9 cellular contexts compared by ENCODE assay signal in the genomic region with DNA sequence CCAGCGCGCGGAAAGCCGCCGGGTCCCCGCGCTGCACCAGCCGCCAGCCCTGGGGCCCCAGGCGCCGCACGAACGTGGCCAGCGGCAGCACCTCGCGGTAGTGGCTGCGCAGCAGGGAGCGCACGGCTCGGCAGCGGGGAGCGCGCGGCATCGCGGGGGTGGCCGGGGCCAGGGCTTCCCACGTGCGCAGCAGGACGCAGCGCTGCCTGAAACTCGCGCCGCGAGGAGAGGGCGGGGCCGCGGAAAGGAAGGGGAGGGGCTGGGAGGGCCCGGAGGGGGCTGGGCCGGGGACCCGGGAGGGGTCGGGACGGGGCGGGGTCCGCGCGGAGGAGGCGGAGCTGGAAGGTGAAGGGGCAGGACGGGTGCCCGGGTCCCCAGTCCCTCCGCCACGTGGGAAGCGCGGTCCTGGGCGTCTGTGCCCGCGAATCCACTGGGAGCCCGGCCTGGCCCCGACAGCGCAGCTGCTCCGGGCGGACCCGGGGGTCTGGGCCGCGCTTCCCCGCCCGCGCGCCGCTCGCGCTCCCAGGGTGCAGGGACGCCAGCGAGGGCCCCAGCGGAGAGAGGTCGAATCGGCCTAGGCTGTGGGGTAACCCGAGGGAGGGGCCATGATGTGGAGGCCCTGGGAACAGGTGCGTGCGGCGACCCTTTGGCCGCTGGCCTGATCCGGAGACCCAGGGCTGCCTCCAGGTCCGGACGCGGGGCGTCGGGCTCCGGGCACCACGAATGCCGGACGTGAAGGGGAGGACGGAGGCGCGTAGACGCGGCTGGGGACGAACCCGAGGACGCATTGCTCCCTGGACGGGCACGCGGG. TPM values are rescaled to one million over a fixed set of nuclear protein-coding genes. Genes with fewer than 3 reads are reported as not detected.
A peak's percentile ranks its signal among the peaks of the same experiment; 100 is the strongest.
DNase-seq lines count a peak whose midpoint lies in the region; ATAC-seq lines count a peak whose summit lies in the region.
"Had no signal": no experiment of that assay in that cellular context is flagged by ENCODE, and none has a peak within 500 bp of the region (broad histone marks: within the 10 kb centered on the region; RNA-seq: fewer than 3 reads in every experiment).

A gene (minus strand): TSS at position 230 of the 811 bp plus-strand sequence. CDS start 79 bp downstream, at position 151.

- ATAC-seq in left ventricle myocardium superior (no peak), HG03354 (IDR thresholded peaks at IDR 0.05; ENCODE audit: poor library complexity, severe bottlenecking, unreplicated experiment) (no peak), GM21825 (IDR thresholded peaks at IDR 0.05; ENCODE audit: unreplicated experiment) (no peak), HG03378 (IDR thresholded peaks at IDR 0.05; ENCODE audit: unreplicated experiment) (no peak)

- DNase-seq in cardiac septum (ENCODE audit: low spot score): peak; percentile 61
- DNase-seq in left ventricle myocardium superior: no peak
- peak; percentile 35 to 67 (median 58) for DNase-seq in activated CD4-positive, CD25-positive, alpha-beta regulatory T cell (lab: John Stamatoyannopoulos, UW)
- DNase-seq in effector CD8-positive, alpha-beta T cell (lab: John Stamatoyannopoulos, UW): peak; percentile 69
- DNase-seq in stimulated activated CD4-positive, alpha-beta T cell treated with anti-CD3 and anti-CD28 coated beads, Interleukin-1b, Interleukin-23, amount 100 ng/mL, for 24 hours (ENCODE audit: low read depth in 4 of 4, low spot score in 1 of 4): peak; percentile 59 to 87 (median 86)

- intact Hi-C loops in cardiac septum (cut with DNase I) (no loop called here), left ventricle myocardium superior (cut with micrococcal nuclease) (no loop called here)

RNA-seq across cellular contexts. Expression of the gene that starts here (rescaled TPM):
- not detected for total RNA-seq in cardiac septum
- not detected for total RNA-seq in left ventricle myocardium superior
- total RNA-seq: subcutaneous adipose tissue had no signal

Comparison
In these comparisons a context has a peak if more than half of its experiments do, and no peak if none do; other contexts are left out.
1. Peak in DNase-seq in cardiac septum; RNA of the gene not detected or under 1 TPM.